1 cellular context compared by ENCODE assay signal in the genomic region with DNA sequence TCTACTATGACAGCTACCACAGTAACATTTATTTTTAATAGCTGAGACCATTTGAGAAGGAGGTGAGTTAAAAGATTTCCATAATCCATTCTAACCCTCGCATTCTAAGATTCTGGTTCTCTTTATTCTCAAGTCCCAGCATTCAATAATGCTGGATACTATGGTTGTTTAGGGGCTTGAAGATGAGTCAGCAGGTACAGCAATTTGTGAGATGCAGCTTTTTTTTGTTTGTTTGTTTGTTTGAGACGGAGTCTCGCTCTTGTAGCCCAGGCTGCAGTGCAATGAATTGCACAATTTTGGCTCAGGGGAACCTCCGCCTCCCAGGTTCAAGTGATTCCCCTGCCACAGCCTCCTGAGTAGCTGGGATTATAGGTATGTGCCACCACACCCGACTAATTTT.
TF ChIP-seq lines count a peak whose summit lies in the region.

No MANE protein-coding gene starts in this region.

TF ChIP-seq in SK-N-SH, 30 proteins besides CTCF, POLR2A, EP300 and RAD21 (continued from another document):
- TF ChIP-seq PBX3 (IDR thresholded peaks at IDR 0.05) = no peak
- no peak for TF ChIP-seq FOSL2 (IDR thresholded peaks at IDR 0.05; ENCODE audit: borderline replicate concordance, low read depth)
- TF ChIP-seq YY1 (IDR thresholded peaks at IDR 0.05; ENCODE audit: low read depth) = no peak
- TF ChIP-seq, protein P1, sequence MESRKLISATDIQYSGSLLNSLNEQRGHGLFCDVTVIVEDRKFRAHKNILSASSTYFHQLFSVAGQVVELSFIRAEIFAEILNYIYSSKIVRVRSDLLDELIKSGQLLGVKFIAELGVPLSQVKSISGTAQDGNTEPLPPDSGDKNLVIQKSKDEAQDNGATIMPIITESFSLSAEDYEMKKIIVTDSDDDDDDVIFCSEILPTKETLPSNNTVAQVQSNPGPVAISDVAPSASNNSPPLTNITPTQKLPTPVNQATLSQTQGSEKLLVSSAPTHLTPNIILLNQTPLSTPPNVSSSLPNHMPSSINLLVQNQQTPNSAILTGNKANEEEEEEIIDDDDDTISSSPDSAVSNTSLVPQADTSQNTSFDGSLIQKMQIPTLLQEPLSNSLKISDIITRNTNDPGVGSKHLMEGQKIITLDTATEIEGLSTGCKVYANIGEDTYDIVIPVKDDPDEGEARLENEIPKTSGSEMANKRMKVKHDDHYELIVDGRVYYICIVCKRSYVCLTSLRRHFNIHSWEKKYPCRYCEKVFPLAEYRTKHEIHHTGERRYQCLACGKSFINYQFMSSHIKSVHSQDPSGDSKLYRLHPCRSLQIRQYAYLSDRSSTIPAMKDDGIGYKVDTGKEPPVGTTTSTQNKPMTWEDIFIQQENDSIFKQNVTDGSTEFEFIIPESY (IDR thresholded peaks at IDR 0.05; ENCODE audit: borderline replicate concordance, low read depth) = no peak
- no peak for TF ChIP-seq GABPA (IDR thresholded peaks at IDR 0.05; ENCODE audit: low read depth)
- no peak for TF ChIP-seq FOXM1 (IDR thresholded peaks at IDR 0.05; ENCODE audit: low read depth)
- no peak for TF ChIP-seq POLR2AphosphoS5 (IDR thresholded peaks at IDR 0.05; ENCODE audit: low read depth, low read length)
- no peak for TF ChIP-seq REST (IDR thresholded peaks at IDR 0.05; ENCODE audit: low read depth, low read length)
TF ChIP-seq in SK-N-SH: peak in this region for 0.
